In genomic region chr19:7860902-7861618, GRCh38 we compare ENCODE assay signal across 1 cellular context.
TF ChIP-seq lines count a peak whose summit lies in the region.

No MANE protein-coding gene starts in this region.

TF ChIP-seq in K562, 482 proteins besides CTCF, POLR2A, EP300 and RAD21:
- TF ChIP-seq EZH2 (IDR thresholded peaks at IDR 0.05; ENCODE audit: borderline replicate concordance, low read depth, low read length) (no peak), ZNF263 (CRISPR knock-in tag; IDR thresholded peaks at IDR 0.05; ENCODE audit: borderline replicate concordance) (peak; percentile 81)
